ENCODE assay signal across 10 cellular contexts in genomic region chr19:53131732-53132131, GRCh38. TPM values are rescaled to one million over a fixed set of nuclear protein-coding genes. Genes with fewer than 3 reads are reported as not detected.
DNase-seq lines count a peak whose midpoint lies in the region; ATAC-seq, FAIRE-seq and TF ChIP-seq lines count a peak whose summit lies in the region.
"Had no signal": no experiment of that assay in that cellular context is flagged by ENCODE, and none has a peak within 500 bp of the region (broad histone marks: within the 10 kb centered on the region; RNA-seq: fewer than 3 reads in every experiment).

No MANE protein-coding gene starts in this region.

- H3K4me3 ChIP-seq in brain microvascular endothelial cell (ENCODE audit: low read depth, low read length) (peak overlapping the region; percentile 52), mesendoderm (ENCODE audit: low read length) (no peak overlapping the region), testis (peak overlapping the region; percentile 73 to 74)

- peak overlapping the region; percentile 91 for H3K56ac ChIP-seq in mesendoderm (ENCODE audit: low read length)

- DNase-seq in activated CD4-positive, alpha-beta T cell treated with anti-CD3 and anti-CD28 coated beads, Interleukin-2, amount 10 ng/mL, durations not matched to agents 7 days and 5 days, result no peak
- DNase-seq in activated CD4-positive, alpha-beta T cell treated with anti-CD3 and anti-CD28 coated beads, Interleukin-2, amount 50 U/mL, for 1 hour, result no peak
- DNase-seq in brain microvascular endothelial cell (no peak), mesendoderm (no peak), testis (peak; percentile 60), GM12892 (ENCODE audit: insufficient read length) (no peak)
- no peak for DNase-seq in activated CD8-positive, alpha-beta memory T cell treated with anti-CD3 and anti-CD28 coated beads, Interleukin-2, amount 50 U/mL, for 48 hours
- DNase-seq: stimulated activated CD4-positive, alpha-beta T cell treated with anti-CD3 and anti-CD28 coated beads, Interleukin-4, amount 100 ng/mL, for 1 hour had no signal

- peaks cover 4% of the 10 kb centered on the region for H3K4me1 ChIP-seq in mesendoderm (ENCODE audit: control insufficient read depth, low read depth, low read length)
- H3K4me1 ChIP-seq in testis, result peaks cover 9% of the 10 kb centered on the region

- peak overlapping the region; percentile 86 for H3K4me2 ChIP-seq in mesendoderm (ENCODE audit: low read length)
- H3K4me2 ChIP-seq: KMS-11 had no signal

- FAIRE-seq in GM12892 (lab: Jason Lieb, UNC), result no peak

- no peak overlapping the region for H3K27ac ChIP-seq in brain microvascular endothelial cell
- no peak overlapping the region for H3K27ac ChIP-seq in mesendoderm (ENCODE audit: low read depth, low read length)
- H3K27ac ChIP-seq in testis, result peak overlapping the region; percentile 3 to 70
- H3K27ac ChIP-seq: KMS-11 had no signal

- H4K8ac ChIP-seq in mesendoderm (ENCODE audit: low read depth, low read length), result no peak overlapping the region

- ATAC-seq in GM19467 (IDR thresholded peaks at IDR 0.05; ENCODE audit: unreplicated experiment), result no peak

- H2BK120ac ChIP-seq in mesendoderm (ENCODE audit: low read depth, low read length), result no peak overlapping the region

- H3K36me3 ChIP-seq in brain microvascular endothelial cell (replicated peaks) (no peaks in the 10 kb centered on the region), mesendoderm (ENCODE audit: control insufficient read depth, insufficient read depth, low read length) (no peaks in the 10 kb centered on the region), testis (ENCODE audit: low read depth, missing control alignments) (no peaks in the 10 kb centered on the region)

- peaks cover 15% of the 10 kb centered on the region for H3K4me1 Mint-ChIP-seq in activated CD4-positive, alpha-beta T cell treated with anti-CD3 and anti-CD28 coated beads, Interleukin-2, amount 10 ng/mL, durations not matched to agents 7 days and 5 days

- no peak overlapping the region for H3K18ac ChIP-seq in mesendoderm (ENCODE audit: low read length)

- no peaks in the 10 kb centered on the region for H3K27me3 ChIP-seq in brain microvascular endothelial cell (replicated peaks)
- H3K27me3 ChIP-seq in mesendoderm (ENCODE audit: insufficient read depth, low read length, poor library complexity), result no peaks in the 10 kb centered on the region
- H3K27me3 ChIP-seq in testis, result no peaks in the 10 kb centered on the region

- H2AK5ac ChIP-seq in mesendoderm (ENCODE audit: low read length), result no peak overlapping the region

- H3K23ac ChIP-seq in mesendoderm (ENCODE audit: low read length), result no peak overlapping the region

- intact Hi-C loops in testis (cut with DNase I; ENCODE audit: low total_unique reads), result no loop called here

- peaks cover 53% of the 10 kb centered on the region for H3K9me3 Mint-ChIP-seq in activated CD4-positive, alpha-beta T cell treated with anti-CD3 and anti-CD28 coated beads, Interleukin-2, amount 10 ng/mL, durations not matched to agents 7 days and 5 days

- peak overlapping the region; percentile 59 for H3K4me3 Mint-ChIP-seq in activated CD4-positive, alpha-beta T cell treated with anti-CD3 and anti-CD28 coated beads, Interleukin-2, amount 10 ng/mL, durations not matched to agents 7 days and 5 days

- peak overlapping the region; percentile 83 for H3K9ac ChIP-seq in mesendoderm (ENCODE audit: low read length)
- H3K9ac ChIP-seq: KMS-11 had no signal

- in situ Hi-C loops in brain microvascular endothelial cell (cut with HindIII; ENCODE audit: low pct_ligation_motif_present, low sequenced_read_pairs), result no loop called here

- peaks cover 19% of the 10 kb centered on the region for H3K36me3 Mint-ChIP-seq in activated CD4-positive, alpha-beta T cell treated with anti-CD3 and anti-CD28 coated beads, Interleukin-2, amount 10 ng/mL, durations not matched to agents 7 days and 5 days (ENCODE audit: low read depth)

- no CpG with 5 or more reads among the region's 6 CpGs for WGBS in mesendoderm (ENCODE audit: extremely low coverage, insufficient coverage, low lambda C conversion rate)
- 19 to 24% methylated on average over 6 of the region's 6 CpGs for WGBS in testis, 2 donors

- TF ChIP-seq CTCF in brain microvascular endothelial cell (IDR thresholded peaks at IDR 0.05; ENCODE audit: low read depth, low read length, missing control alignments), result no peak
- TF ChIP-seq CTCF in testis (IDR thresholded peaks at IDR 0.05), result no peak

- H3K27ac Mint-ChIP-seq in activated CD4-positive, alpha-beta T cell treated with anti-CD3 and anti-CD28 coated beads, Interleukin-2, amount 10 ng/mL, durations not matched to agents 7 days and 5 days, result no peak overlapping the region

- no peak overlapping the region for H3K4ac ChIP-seq in mesendoderm (ENCODE audit: low read depth, low read length)

- TF ChIP-seq POLR2A in testis (IDR thresholded peaks at IDR 0.05) (no peak), GM12892 (IDR thresholded peaks at IDR 0.05; ENCODE audit: low read depth, low read length) (no peak)

- no peaks in the 10 kb centered on the region for H3K79me1 ChIP-seq in mesendoderm (ENCODE audit: low read length)

- no peak overlapping the region for H2BK15ac ChIP-seq in mesendoderm (replicated peaks; ENCODE audit: low read depth)

- POLR2A ChIA-PET in activated CD4-positive, alpha-beta T cell treated with anti-CD3 and anti-CD28 coated beads, Interleukin-2, amount 10 ng/mL, durations not matched to agents 7 days and 5 days (lab: Charles Lee), result no interaction called here

- H4K5ac ChIP-seq in mesendoderm (ENCODE audit: low read length), result no peak overlapping the region

- H3K79me2 ChIP-seq in mesendoderm (ENCODE audit: control insufficient read depth, insufficient read depth, low read length), result no peaks in the 10 kb centered on the region

- H3K27me3 Mint-ChIP-seq in activated CD4-positive, alpha-beta T cell treated with anti-CD3 and anti-CD28 coated beads, Interleukin-2, amount 10 ng/mL, durations not matched to agents 7 days and 5 days, result peaks cover 8% of the 10 kb centered on the region

- no peak overlapping the region for H2BK5ac ChIP-seq in mesendoderm (ENCODE audit: low read length)

- no peaks in the 10 kb centered on the region for H3K9me3 ChIP-seq in testis

- CTCF ChIA-PET in activated CD4-positive, alpha-beta T cell treated with anti-CD3 and anti-CD28 coated beads, Interleukin-2, amount 10 ng/mL, durations not matched to agents 7 days and 5 days (lab: Charles Lee), result no interaction called here

RNA-seq across cellular contexts. Expression of gene ZNF415, which starts 1.0 kb away (rescaled TPM):
- total RNA-seq in activated CD4-positive, alpha-beta T cell treated with anti-CD3 and anti-CD28 coated beads, Interleukin-2, amount 10 ng/mL, durations not matched to agents 7 days and 5 days, result 1 to 10 TPM; 1.3 to 1.9 TPM
- polyA plus RNA-seq in mesendoderm (2013, experiment 1 of 2), result 8.1 TPM
- 8.0 TPM for polyA plus RNA-seq in mesendoderm (2013, experiment 2 of 2)
- total RNA-seq in testis, result 10 to 100 TPM; 43.8 to 63.8 TPM
- polyA plus RNA-seq in testis (ENCODE audit: insufficient read depth, low read depth, low replicate concordance), result 42.5 TPM
- 0.78 TPM for polyA plus RNA-seq in GM12892 (2012; ENCODE audit: missing spikeins)

RNA-seq across cellular contexts. Expression of gene ZNF347, which starts 27.1 kb away (rescaled TPM):
- 10 to 100 TPM; 11.7 to 12.3 TPM for total RNA-seq in activated CD4-positive, alpha-beta T cell treated with anti-CD3 and anti-CD28 coated beads, Interleukin-2, amount 10 ng/mL, durations not matched to agents 7 days and 5 days
- polyA plus RNA-seq in mesendoderm (2013, experiment 1 of 2), result 5.7 TPM
- 6.0 TPM for polyA plus RNA-seq in mesendoderm (2013, experiment 2 of 2)
- 10 to 100 TPM; 12.2 to 13.0 TPM for total RNA-seq in testis
- 4.6 TPM for polyA plus RNA-seq in testis (ENCODE audit: insufficient read depth, low read depth, low replicate concordance)
- 4.9 TPM for polyA plus RNA-seq in GM12892 (2012; ENCODE audit: missing spikeins)

RNA-seq across cellular contexts. Expression of gene ZNF160, which starts 28.5 kb away (rescaled TPM):
- 10 to 100 TPM; 40.2 to 42.9 TPM for total RNA-seq in activated CD4-positive, alpha-beta T cell treated with anti-CD3 and anti-CD28 coated beads, Interleukin-2, amount 10 ng/mL, durations not matched to agents 7 days and 5 days
- 14.5 TPM for polyA plus RNA-seq in mesendoderm (2013, experiment 1 of 2)
- polyA plus RNA-seq in mesendoderm (2013, experiment 2 of 2), result 14.4 TPM
- 100 to 1,000 TPM; 113 TPM for total RNA-seq in testis
- 30.1 TPM for polyA plus RNA-seq in testis (ENCODE audit: insufficient read depth, low read depth, low replicate concordance)
- polyA plus RNA-seq in GM12892 (2012; ENCODE audit: missing spikeins), result 25.9 TPM

Comparison
In these comparisons a context has a peak if more than half of its experiments do, and no peak if none do; other contexts are left out.
1. H3K27ac ChIP-seq: peak in testis (2 of 2); none in brain microvascular endothelial cell (single experiment) and mesendoderm (single experiment).
2. RNA of gene ZNF415, which starts 1.0 kb away (total RNA-seq): 43.8 to 63.8 TPM in testis; 1.3 to 1.9 TPM in activated CD4-positive, alpha-beta T cell treated with anti-CD3 and anti-CD28 coated beads, Interleukin-2, amount 10 ng/mL, durations not matched to agents 7 days and 5 days; every median in the first group is over 10 times any median in the second.